1 cellular context compared by ENCODE assay signal in the genomic region with DNA sequence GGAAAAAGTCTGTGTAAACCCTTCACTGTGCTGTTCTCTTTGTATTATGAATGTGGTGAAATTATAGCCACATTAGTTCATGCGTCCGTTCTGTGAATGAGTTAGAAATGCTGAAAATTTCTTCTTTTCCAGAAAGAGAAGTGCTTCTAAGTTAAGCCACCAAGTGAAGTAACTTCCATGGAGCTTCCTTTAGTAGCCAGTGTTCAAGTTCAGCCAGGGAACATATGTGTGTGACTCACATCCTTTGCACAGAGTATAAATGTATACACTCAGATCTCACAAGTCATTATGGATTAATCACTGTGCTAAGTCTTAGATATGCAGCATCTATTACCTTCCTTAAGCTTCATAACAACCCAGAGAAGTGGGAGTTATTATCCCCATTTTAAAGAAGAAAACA.
TF ChIP-seq lines count a peak whose summit lies in the region.

No MANE protein-coding gene starts in this region.

TF ChIP-seq in IMR-90, 13 proteins besides CTCF, POLR2A, EP300 and RAD21:
- no peak for TF ChIP-seq RCOR1 (IDR thresholded peaks at IDR 0.05; ENCODE audit: insufficient replicate concordance, low read length)
- peak; percentile 82 for TF ChIP-seq FOS (IDR thresholded peaks at IDR 0.05; ENCODE audit: low read depth, low read length)
- TF ChIP-seq BHLHE40 (IDR thresholded peaks at IDR 0.05; ENCODE audit: low read depth, low read length), result no peak
- no peak for TF ChIP-seq MAFK (IDR thresholded peaks at IDR 0.05; ENCODE audit: low read depth, low read length)
